ENCODE assay signal across 13 cellular contexts in genomic region chr7:77913977-77914607, GRCh38.
A peak's percentile ranks its signal among the peaks of the same experiment; 100 is the strongest.
DNase-seq lines count a peak whose midpoint lies in the region; ATAC-seq, FAIRE-seq and TF ChIP-seq lines count a peak whose summit lies in the region.
"Had no signal": no experiment of that assay in that cellular context is flagged by ENCODE, and none has a peak within 500 bp of the region (broad histone marks: within the 10 kb centered on the region; RNA-seq: fewer than 3 reads in every experiment).

No MANE protein-coding gene starts in this region.

- H3K4me3 Mint-ChIP-seq in astrocyte (ENCODE audit: unreplicated experiment): no peak overlapping the region
- H3K4me3 Mint-ChIP-seq: B cell had no signal

- H3K9me3 ChIP-seq in Karpas-422 (ENCODE audit: low read length) (no peaks in the 10 kb centered on the region), astrocyte (ENCODE audit: insufficient read depth, low read depth, low read length) (no peaks in the 10 kb centered on the region)
- H3K9me3 ChIP-seq: breast epithelium had no signal

- no peaks in the 10 kb centered on the region for H3K36me3 Mint-ChIP-seq in astrocyte (ENCODE audit: low read depth, unreplicated experiment)

- no peaks in the 10 kb centered on the region for H3K27me3 Mint-ChIP-seq in astrocyte (ENCODE audit: low read depth, unreplicated experiment)
- H3K27me3 Mint-ChIP-seq: B cell had no signal

- TF ChIP-seq CTCF in AG09319 (IDR thresholded peaks at IDR 0.05; ENCODE audit: low read depth, low read length) (no peak), astrocyte (IDR thresholded peaks at IDR 0.05; ENCODE audit: insufficient read depth, low read depth, low read length) (no peak)

- H3K79me2 ChIP-seq in Karpas-422 (ENCODE audit: low read length) (peaks cover 70% of the 10 kb centered on the region), astrocyte (ENCODE audit: insufficient read depth, low read length) (no peaks in the 10 kb centered on the region)

- ATAC-seq in GM21515 (IDR thresholded peaks at IDR 0.05; ENCODE audit: unreplicated experiment): no peak
- no peak for ATAC-seq in HG02571 (IDR thresholded peaks at IDR 0.05; ENCODE audit: unreplicated experiment)

- no peak overlapping the region for H3K27ac Mint-ChIP-seq in astrocyte (ENCODE audit: unreplicated experiment)
- H3K27ac Mint-ChIP-seq: B cell had no signal

- no peaks in the 10 kb centered on the region for H3K9me3 Mint-ChIP-seq in astrocyte (ENCODE audit: unreplicated experiment)

- H3K36me3 ChIP-seq in Karpas-422 (ENCODE audit: insufficient read depth, low read length) (peaks cover 38% of the 10 kb centered on the region), astrocyte (ENCODE audit: insufficient read depth, low read length) (no peaks in the 10 kb centered on the region)
- H3K36me3 ChIP-seq: breast epithelium had no signal

- H3K9me2 ChIP-seq in Karpas-422 (replicated peaks; ENCODE audit: insufficient read depth, low read length): no peaks in the 10 kb centered on the region

- peak overlapping the region; percentile 42; the same call in 1 of the 2 replicates for H3K27ac ChIP-seq in Karpas-422 (ENCODE audit: low read length)
- H3K27ac ChIP-seq in astrocyte (ENCODE audit: low read depth, low read length): peak overlapping the region; percentile 7
- H3K27ac ChIP-seq: breast epithelium had no signal

- H3K4me3 ChIP-seq in Karpas-422 (ENCODE audit: low read length) (no peak overlapping the region), astrocyte (ENCODE audit: insufficient read depth, low read depth, low read length) (no peak overlapping the region)
- H3K4me3 ChIP-seq: breast epithelium had no signal

- H4K20me1 ChIP-seq in Karpas-422 (ENCODE audit: insufficient read depth, low read depth, low read length): no peaks in the 10 kb centered on the region
- H4K20me1 ChIP-seq in astrocyte (ENCODE audit: insufficient read depth, low read length): no peaks in the 10 kb centered on the region

- H3K9ac ChIP-seq in Karpas-422 (ENCODE audit: low read length) (no peak overlapping the region), astrocyte (ENCODE audit: low read length) (no peak overlapping the region)

- H3K4me1 Mint-ChIP-seq in astrocyte (ENCODE audit: low read depth, unreplicated experiment): peaks cover 3% of the 10 kb centered on the region

- no peak for FAIRE-seq in astrocyte (lab: Jason Lieb, UNC)

- H3K4me1 ChIP-seq in Karpas-422 (ENCODE audit: low read length): peaks cover 61% of the 10 kb centered on the region
- no peaks in the 10 kb centered on the region for H3K4me1 ChIP-seq in astrocyte (ENCODE audit: insufficient read depth, low read length)
- H3K4me1 ChIP-seq: breast epithelium had no signal

- H2AFZ ChIP-seq in Karpas-422 (ENCODE audit: low read length) (no peak overlapping the region), astrocyte (ENCODE audit: low read depth, low read length) (no peak overlapping the region)

- no peak overlapping the region for H3K4me2 ChIP-seq in Karpas-422 (ENCODE audit: low read depth, low read length, poor library complexity, severe bottlenecking)
- no peak overlapping the region for H3K4me2 ChIP-seq in astrocyte (ENCODE audit: low read length)

- DNase-seq in AG09319 (ENCODE audit: extremely low read depth, low read depth): peak; percentile 20
- no peak for DNase-seq in Karpas-422
- DNase-seq in astrocyte (ENCODE audit: low read depth): peak; percentile 15
- DNase-seq in medulla oblongata (ENCODE audit: extremely low spot score): peak; percentile 13
- DNase-seq in NCI-H2107 treated with DMSO at 0.1 percent for 48 hours (lab: John Stamatoyannopoulos, UW; ENCODE audit: unreplicated experiment): no peak
- no peak for DNase-seq in glomerular visceral epithelial cell (ENCODE audit: extremely low spot score)
- DNase-seq: H7; mammary epithelial cell; stimulated activated CD4-positive, alpha-beta T cell treated with anti-CD3 and anti-CD28 coated beads, Interleukin-1b, Interleukin-23, amount 100 ng/mL, for 48 hours had no signal

- H3K27me3 ChIP-seq in Karpas-422 (ENCODE audit: low read length): no peaks in the 10 kb centered on the region
- no peaks in the 10 kb centered on the region for H3K27me3 ChIP-seq in astrocyte (ENCODE audit: insufficient read depth, low read length)
- H3K27me3 ChIP-seq: breast epithelium had no signal

Comparison
In these comparisons a context has a peak if more than half of its experiments do, and no peak if none do; other contexts are left out.
1. DNase-seq: peak in AG09319 (single experiment), astrocyte (single experiment) and medulla oblongata (single experiment); none in Karpas-422 (single experiment), NCI-H2107 treated with DMSO at 0.1 percent for 48 hours (single experiment) and glomerular visceral epithelial cell (single experiment).